In genomic region chr4:165055601-165056000, GRCh38 we compare ENCODE assay signal across 1 cellular context.
TF ChIP-seq lines count a peak whose summit lies in the region.

No MANE protein-coding gene starts in this region.

TF ChIP-seq in K562, 482 proteins besides CTCF, POLR2A, EP300 and RAD21:
- TF ChIP-seq ARID1B (IDR thresholded peaks at IDR 0.05): no peak
- TF ChIP-seq MTA1 (IDR thresholded peaks at IDR 0.05; ENCODE audit: borderline replicate concordance): no peak
- TF ChIP-seq ZFX (CRISPR knock-in tag; IDR thresholded peaks at IDR 0.05): no peak
